20 cellular contexts compared by ENCODE assay signal in the genomic region with DNA sequence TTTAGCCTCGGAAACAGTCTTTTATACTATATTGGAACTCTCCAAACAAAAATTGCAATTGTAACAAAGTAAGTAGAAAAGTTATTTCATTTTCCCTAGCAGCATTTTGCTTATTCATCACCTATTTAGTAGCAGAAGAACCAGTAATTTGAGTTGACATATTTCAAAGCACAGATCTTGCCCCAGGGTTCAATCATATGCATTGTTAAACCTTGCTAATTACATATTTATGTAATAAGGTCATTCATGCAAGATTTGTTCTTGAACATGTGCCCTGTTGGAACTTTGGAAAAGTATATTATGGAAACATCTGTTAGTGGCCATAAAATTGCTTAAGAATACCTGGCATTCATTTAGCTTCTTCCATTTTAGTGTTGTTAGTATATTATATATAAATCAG.
"Had no signal": no experiment of that assay in that cellular context is flagged by ENCODE, and none has a peak within 500 bp of the region (broad histone marks: within the 10 kb centered on the region; RNA-seq: fewer than 3 reads in every experiment).

No MANE protein-coding gene starts in this region.

- H3K27me3 ChIP-seq: colonic mucosa, gastroesophageal sphincter, neutrophil had no signal

- H3K36me3 ChIP-seq: colonic mucosa, gastroesophageal sphincter, left ventricle myocardium inferior, neutrophil had no signal

- H3K4me3 ChIP-seq: colonic mucosa, gastroesophageal sphincter, left ventricle myocardium inferior, skin epidermis had no signal

- H3K4me1 ChIP-seq: colonic mucosa, gastroesophageal sphincter, left ventricle myocardium inferior had no signal

- H3K9me3 ChIP-seq: colonic mucosa, gastroesophageal sphincter, neutrophil had no signal

- DNase-seq: activated CD4-positive, alpha-beta T cell treated with anti-CD3 and anti-CD28 coated beads for 36 hours; activated CD8-positive, alpha-beta T cell treated with anti-CD3 and anti-CD28 coated beads for 36 hours; activated gamma-delta T cell; activated T-cell treated with anti-CD3 and anti-CD28 coated beads, Interleukin-2, amount 50 U/mL, for 4 hours; amniotic stem cell; central memory CD4-positive, alpha-beta T cell; colonic mucosa; effector CD4-positive, alpha-beta T cell; left ventricle myocardium inferior; mesenchymal stem cell; naive thymus-derived CD8-positive, alpha-beta T cell; right cardiac atrium; stimulated activated CD4-positive, alpha-beta T cell treated with anti-CD3 and anti-CD28 coated beads, Interleukin-4, amount 100 ng/mL, for 4 hours; stimulated activated CD8-positive, alpha-beta memory T cell treated with anti-CD3 and anti-CD28 coated beads, Interleukin-4, amount 100 ng/mL, for 48 hours; stimulated activated naive CD8-positive, alpha-beta T cell treated with anti-CD3 and anti-CD28 coated beads, Interleukin-15, Interleukin-2, amounts not matched to agents 100 U/mL and 50 U/mL, for 24 hours; T-helper 17 cell had no signal

- H3K27ac ChIP-seq: colonic mucosa, gastroesophageal sphincter, left ventricle myocardium inferior, neutrophil had no signal

- ATAC-seq: activated CD4-positive, alpha-beta T cell treated with anti-CD3 and anti-CD28 coated beads for 36 hours; activated CD8-positive, alpha-beta T cell treated with anti-CD3 and anti-CD28 coated beads for 36 hours; activated naive CD4-positive, alpha-beta T cell treated with anti-CD3 and anti-CD28 coated beads, Interleukin-2, amount 50 U/mL, for 72 hours; activated T-cell treated with anti-CD3 and anti-CD28 coated beads, Interleukin-2, amount 50 U/mL, for 4 hours; gastroesophageal sphincter; naive thymus-derived CD8-positive, alpha-beta T cell; right cardiac atrium; stimulated activated naive CD8-positive, alpha-beta T cell treated with anti-CD3 and anti-CD28 coated beads, Interleukin-15, Interleukin-2, amounts not matched to agents 100 U/mL and 50 U/mL, for 24 hours; T-helper 17 cell had no signal
